22 cellular contexts compared by ENCODE assay signal in genomic region chr1:119929643-119930310, GRCh38. TPM values are rescaled to one million over a fixed set of nuclear protein-coding genes. Genes with fewer than 3 reads are reported as not detected.
A peak's percentile ranks its signal among the peaks of the same experiment; 100 is the strongest.
DNase-seq lines count a peak whose midpoint lies in the region; ATAC-seq, FAIRE-seq and TF ChIP-seq lines count a peak whose summit lies in the region.
"Had no signal": no experiment of that assay in that cellular context is flagged by ENCODE, and none has a peak within 500 bp of the region (broad histone marks: within the 10 kb centered on the region; RNA-seq: fewer than 3 reads in every experiment).

No MANE protein-coding gene starts in this region.

- intact Hi-C loops in IMR-90 (cut with micrococcal nuclease) = loop anchor here (10.0 kb wide), 1 partner anchor 185 kb away; no protein-coding TSS in a partner anchor

- no CpG with 5 or more reads among the region's 1 CpG for WGBS in IMR-90 (ENCODE audit: extremely low coverage in 2 of 2, insufficient read length in 1 of 2), 2 experiments
- whole genome bisulfite sequencing in upper lobe of left lung, 2 donors = 90 to 91% methylated on average over 1 of the region's 1 CpG

- H3K9me3 ChIP-seq in IMR-90 (ENCODE audit: control insufficient read depth, insufficient read depth, low read length) (peaks cover 2% of the 10 kb centered on the region; the same call in 1 of the 2 replicates), RWPE2 (ENCODE audit: severe bottlenecking) (no peaks in the 10 kb centered on the region), upper lobe of left lung (peaks cover 0 to 3% (median 0%) of the 10 kb centered on the region in 4 donors)

- TF ChIP-seq POLR2A in IMR-90 (IDR thresholded peaks at IDR 0.05; ENCODE audit: low read depth, low read length) (no peak), upper lobe of left lung (IDR thresholded peaks at IDR 0.05) (no peak)

- no peak overlapping the region for H2BK5ac ChIP-seq in IMR-90 (ENCODE audit: low read depth, low read length, poor library complexity, severe bottlenecking)

- no peak overlapping the region for H3K14ac ChIP-seq in IMR-90 (replicated peaks; ENCODE audit: low read depth, low read length)

- FAIRE-seq in islet of Langerhans (lab: Jason Lieb, UNC) = peak; percentile 21
- FAIRE-seq: H1, RCC 7860 had no signal

- H4K91ac ChIP-seq in IMR-90 (ENCODE audit: insufficient read depth, low read depth, low read length) = no peak overlapping the region

- H4K20me1 ChIP-seq in IMR-90 (ENCODE audit: insufficient read depth, low read length) = no peaks in the 10 kb centered on the region

- no peaks in the 10 kb centered on the region for H3K4me1 ChIP-seq in IMR-90 (ENCODE audit: control insufficient read depth, insufficient read depth, low read length)
- H3K4me1 ChIP-seq in RWPE2 (ENCODE audit: insufficient read depth, poor library complexity, severe bottlenecking) = peaks cover 3% of the 10 kb centered on the region
- no peaks in the 10 kb centered on the region for H3K4me1 ChIP-seq in upper lobe of left lung
- H3K4me1 ChIP-seq: SJSA1 had no signal

- H3K18ac ChIP-seq in IMR-90 (ENCODE audit: low read depth, low read length) = no peak overlapping the region

- no peak overlapping the region for H3K4ac ChIP-seq in IMR-90 (ENCODE audit: low read depth, low read length)

- POLR2A ChIA-PET in IMR-90 (lab: Charles Lee; ENCODE audit: unreplicated experiment) = no interaction called here

- H2BK20ac ChIP-seq in IMR-90 (ENCODE audit: low read depth, low read length) = no peak overlapping the region

- TF ChIP-seq EP300 in upper lobe of left lung (IDR thresholded peaks at IDR 0.05) = no peak

- H3K23ac ChIP-seq in IMR-90 (ENCODE audit: low read depth, low read length) = no peak overlapping the region

- H2BK15ac ChIP-seq in IMR-90 (ENCODE audit: low read depth, low read length) = no peak overlapping the region

- H3K4me2 ChIP-seq in IMR-90 (ENCODE audit: low read depth, low read length) = no peak overlapping the region

- H2BK120ac ChIP-seq in IMR-90 (ENCODE audit: low read depth, low read length) = no peak overlapping the region

- H3K27me3 ChIP-seq in IMR-90 (ENCODE audit: control insufficient read depth, insufficient read depth, low read length) (no peaks in the 10 kb centered on the region), RWPE2 (ENCODE audit: insufficient read depth, poor library complexity, severe bottlenecking) (no peaks in the 10 kb centered on the region), upper lobe of left lung (no peaks in the 10 kb centered on the region)
- H3K27me3 ChIP-seq: SJSA1 had no signal

- no peak overlapping the region for H3K27ac ChIP-seq in IMR-90 (ENCODE audit: insufficient read depth, low read length)
- no peak overlapping the region for H3K27ac ChIP-seq in RWPE2 (ENCODE audit: poor library complexity, severe bottlenecking)
- no peak overlapping the region for H3K27ac ChIP-seq in upper lobe of left lung
- H3K27ac ChIP-seq: SJSA1 had no signal

- no peak for TF ChIP-seq RAD21 in IMR-90 (IDR thresholded peaks at IDR 0.05; ENCODE audit: low read length)

- H3K9me1 ChIP-seq in IMR-90 (ENCODE audit: insufficient read depth, low read length) = peaks cover 5% of the 10 kb centered on the region; the same call in 1 of the 2 replicates

- no peak overlapping the region for H2AK5ac ChIP-seq in IMR-90 (ENCODE audit: low read depth, low read length)

- DNase-seq in COR-L47 (lab: John Stamatoyannopoulos, UW) (peak; percentile 56), IMR-90 (peak; percentile 8), RWPE2 (ENCODE audit: low spot score) (no peak), upper lobe of left lung (no peak), ureter (ENCODE audit: low spot score) (no peak)
- DNase-seq: CD4-positive, CD25-positive, alpha-beta regulatory T cell; DMS79; MV-4-11; NCI-H1105 treated with DMSO at 0.1 percent for 48 hours; NCI-H1930; NCI-H2171 treated with DMSO at 0.1 percent for 48 hours; NCI-H446; NCI-H526 treated with DMSO at 0.1 percent for 48 hours had no signal

- no peak overlapping the region for H3K9ac ChIP-seq in IMR-90 (ENCODE audit: low read depth, low read length)

- no peak overlapping the region for H3K56ac ChIP-seq in IMR-90 (ENCODE audit: extremely low read depth, insufficient read depth, low read length)

- CTCF ChIA-PET in IMR-90 (lab: Yijun Ruan, JAX) = interaction anchor here (0.7 kb wide), 1 partner anchor 38 kb away, joined by 3 read pairs; no protein-coding TSS in a partner anchor

- H3K79me1 ChIP-seq in IMR-90 (ENCODE audit: low read depth in 1 of 2, low read length in 2 of 2) = peaks cover 7 to 19% of the 10 kb centered on the region in 2 experiments; a peak in 3 of 4 replicates

- H4K5ac ChIP-seq in IMR-90 (ENCODE audit: low read depth, low read length) = no peak overlapping the region

- ATAC-seq in IMR-90 (ENCODE audit: low read depth) (no peak), RWPE2 (ENCODE audit: low read depth) (peak; percentile 60), upper lobe of left lung (ENCODE audit: low FRiP score in 2 of 2) (no peak), HG02610 (IDR thresholded peaks at IDR 0.05; ENCODE audit: unreplicated experiment) (no peak)
- ATAC-seq: HCT116, Right ventricle myocardium inferior had no signal

- dilution Hi-C loops in IMR-90 (cut with HindIII; ENCODE audit: low sequenced_read_pairs, unreplicated experiment) = no loop called here

- no peak overlapping the region for H2AFZ ChIP-seq in IMR-90 (replicated peaks; ENCODE audit: low read length, poor library complexity)

- BruUV-seq in IMR-90 (replicated peaks; lab: Mats Ljungman, UMichigan) = no TSS peak

- in situ Hi-C loops in IMR-90 (cut with MboI; ENCODE audit: low sequenced_read_pairs) = loop anchor here (10.0 kb wide), 1 partner anchor 195 kb away; no protein-coding TSS in a partner anchor

- H3K36me3 ChIP-seq in IMR-90 (ENCODE audit: control insufficient read depth, insufficient read depth, low read length) (peaks cover 46% of the 10 kb centered on the region), RWPE2 (ENCODE audit: low read depth) (peaks cover 66% of the 10 kb centered on the region), upper lobe of left lung (peaks cover 21 to 86% (median 50%) of the 10 kb centered on the region in 4 donors)

- TF ChIP-seq CTCF in IMR-90 (conservative IDR thresholded peaks at IDR 0.05; ENCODE audit: low read depth, low read length) (no peak), RWPE2 (IDR thresholded peaks at IDR 0.05; ENCODE audit: poor library complexity, severe bottlenecking) (no peak), upper lobe of left lung (IDR thresholded peaks at IDR 0.05) (no peak)

- no peak overlapping the region for H4K8ac ChIP-seq in IMR-90 (ENCODE audit: low read depth in 2 of 2, low read length in 2 of 2)

- H3K4me3 ChIP-seq in IMR-90 (ENCODE audit: insufficient read depth, low read depth, low read length) (no peak overlapping the region), RWPE2 (ENCODE audit: severe bottlenecking) (no peak overlapping the region), upper lobe of left lung (no peak overlapping the region)
- H3K4me3 ChIP-seq: SJSA1 had no signal

- H2AK9ac ChIP-seq in IMR-90 (replicated peaks; ENCODE audit: low read depth, low read length, poor library complexity) = no peak overlapping the region

TF ChIP-seq in IMR-90, 13 proteins besides CTCF, POLR2A, EP300 and RAD21:
- TF ChIP-seq MAZ (IDR thresholded peaks at IDR 0.05; ENCODE audit: borderline replicate concordance, low read depth, low read length) = no peak
- no peak for TF ChIP-seq NFE2L2 (IDR thresholded peaks at IDR 0.05; ENCODE audit: low read depth, low read length)
- no peak for TF ChIP-seq CEBPB (IDR thresholded peaks at IDR 0.05; ENCODE audit: low read depth, low read length)
- TF ChIP-seq BHLHE40 (IDR thresholded peaks at IDR 0.05; ENCODE audit: low read depth, low read length) = no peak
- TF ChIP-seq, protein P1, sequence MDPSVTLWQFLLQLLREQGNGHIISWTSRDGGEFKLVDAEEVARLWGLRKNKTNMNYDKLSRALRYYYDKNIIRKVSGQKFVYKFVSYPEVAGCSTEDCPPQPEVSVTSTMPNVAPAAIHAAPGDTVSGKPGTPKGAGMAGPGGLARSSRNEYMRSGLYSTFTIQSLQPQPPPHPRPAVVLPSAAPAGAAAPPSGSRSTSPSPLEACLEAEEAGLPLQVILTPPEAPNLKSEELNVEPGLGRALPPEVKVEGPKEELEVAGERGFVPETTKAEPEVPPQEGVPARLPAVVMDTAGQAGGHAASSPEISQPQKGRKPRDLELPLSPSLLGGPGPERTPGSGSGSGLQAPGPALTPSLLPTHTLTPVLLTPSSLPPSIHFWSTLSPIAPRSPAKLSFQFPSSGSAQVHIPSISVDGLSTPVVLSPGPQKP (IDR thresholded peaks at IDR 0.05; ENCODE audit: borderline replicate concordance, low read depth, low read length) = no peak
- TF ChIP-seq SMC3 (IDR thresholded peaks at IDR 0.05; ENCODE audit: low read depth, low read length) = no peak
- no peak for TF ChIP-seq FOS (IDR thresholded peaks at IDR 0.05; ENCODE audit: low read depth, low read length)
- TF ChIP-seq RCOR1 (IDR thresholded peaks at IDR 0.05; ENCODE audit: insufficient replicate concordance, low read length) = no peak
- no peak for TF ChIP-seq RFX5 (IDR thresholded peaks at IDR 0.05; ENCODE audit: low read depth, low read length)

RNA-seq across cellular contexts. Expression of gene ADAM30, which starts 33.5 kb away (rescaled TPM):
- total RNA-seq in IMR-90 (2012; rRNA removed) (not detected in 2 replicates), upper lobe of left lung (not detected), ureter (not detected)
- polyA plus RNA-seq in IMR-90 (2012; rRNA removed) = not detected in 2 replicates
- not detected in 2 replicates for polyA plus RNA-seq in IMR-90 (2012; cell fraction: cytosol; rRNA removed)
- polyA plus RNA-seq in IMR-90 (2012; cell fraction: nucleus; rRNA removed; ENCODE audit: low replicate concordance) = not detected in 2 replicates
- total RNA-seq: CD4-positive, CD25-positive, alpha-beta regulatory T cell; H1; Right ventricle myocardium inferior; SJSA1 had no signal
- polyA plus RNA-seq: BJ; CD4-positive, CD25-positive, alpha-beta regulatory T cell; H1; IgD-negative memory B cell had no signal

Comparison
In these comparisons a context has a peak if more than half of its experiments do, and no peak if none do; other contexts are left out.
1. DNase-seq: peak in COR-L47 (single experiment) and IMR-90 (single experiment); none in RWPE2 (single experiment), upper lobe of left lung (0 of 2) and ureter (single experiment).